8 cellular contexts compared by ENCODE assay signal in the genomic region with DNA sequence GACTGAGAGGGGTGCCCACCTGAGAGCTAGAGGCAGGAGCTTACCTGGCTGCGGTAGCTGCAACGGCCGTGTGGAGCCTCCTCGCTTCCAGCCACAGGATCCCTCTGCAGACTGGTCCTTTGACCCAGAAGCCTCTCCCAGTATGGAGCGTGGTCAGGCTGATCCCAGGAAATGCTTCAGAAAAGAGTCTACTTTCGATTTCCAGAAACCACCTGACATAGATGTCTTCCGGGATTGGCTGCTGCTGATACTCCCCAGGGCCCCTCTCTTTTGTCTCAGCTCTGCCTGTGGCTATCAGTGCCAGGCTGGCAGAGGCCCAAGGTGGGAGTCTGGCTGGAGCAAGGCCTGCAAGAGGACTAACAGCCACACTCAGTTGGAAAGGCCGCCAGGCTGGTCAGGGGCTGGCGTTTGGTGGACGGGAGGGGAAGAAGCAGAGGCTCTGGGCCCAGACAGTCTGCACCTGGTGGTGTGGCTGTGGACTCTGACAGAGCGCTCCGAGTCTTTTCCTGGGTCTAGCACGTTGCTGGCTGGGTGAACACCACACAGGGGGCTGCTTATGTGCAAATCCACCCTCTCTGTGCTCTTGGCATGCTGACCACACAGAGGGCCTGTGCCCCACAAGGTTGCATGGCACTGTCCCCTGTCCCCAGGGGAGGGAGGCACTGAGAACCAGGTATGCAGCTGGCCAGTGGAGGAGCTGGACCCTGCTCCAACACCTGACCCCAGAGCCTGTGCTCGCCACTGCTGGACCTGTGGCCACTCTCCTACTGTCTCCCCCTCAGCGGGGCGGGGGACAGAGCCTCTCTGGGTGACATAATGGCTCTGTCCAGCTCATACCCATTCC. TPM values are rescaled to one million over a fixed set of nuclear protein-coding genes. Genes with fewer than 3 reads are reported as not detected.
DNase-seq lines count a peak whose midpoint lies in the region; ATAC-seq, FAIRE-seq and TF ChIP-seq lines count a peak whose summit lies in the region.

A gene with protein sequence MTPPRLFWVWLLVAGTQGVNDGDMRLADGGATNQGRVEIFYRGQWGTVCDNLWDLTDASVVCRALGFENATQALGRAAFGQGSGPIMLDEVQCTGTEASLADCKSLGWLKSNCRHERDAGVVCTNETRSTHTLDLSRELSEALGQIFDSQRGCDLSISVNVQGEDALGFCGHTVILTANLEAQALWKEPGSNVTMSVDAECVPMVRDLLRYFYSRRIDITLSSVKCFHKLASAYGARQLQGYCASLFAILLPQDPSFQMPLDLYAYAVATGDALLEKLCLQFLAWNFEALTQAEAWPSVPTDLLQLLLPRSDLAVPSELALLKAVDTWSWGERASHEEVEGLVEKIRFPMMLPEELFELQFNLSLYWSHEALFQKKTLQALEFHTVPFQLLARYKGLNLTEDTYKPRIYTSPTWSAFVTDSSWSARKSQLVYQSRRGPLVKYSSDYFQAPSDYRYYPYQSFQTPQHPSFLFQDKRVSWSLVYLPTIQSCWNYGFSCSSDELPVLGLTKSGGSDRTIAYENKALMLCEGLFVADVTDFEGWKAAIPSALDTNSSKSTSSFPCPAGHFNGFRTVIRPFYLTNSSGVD (minus strand): TSS at position 144 of the 844 bp plus-strand sequence. CDS start 2,732 bp downstream, outside the sequence.

- peaks cover 55% of the 10 kb centered on the region for H3K4me1 ChIP-seq in HepG2 (ENCODE audit: insufficient read depth, low read length)

- H4K20me1 ChIP-seq in HepG2 (ENCODE audit: insufficient read depth, low read length) = peaks cover 14% of the 10 kb centered on the region; the same call in 1 of the 2 replicates

- peak within 1 kb of the TSS; percentile 29 to 76 (median 56) for H3K4me3 ChIP-seq in dorsolateral prefrontal cortex
- peak within 1 kb of the TSS; percentile 73 to 84 (median 81) for H3K4me3 ChIP-seq in HepG2 (replicated peaks in 1 of 3; ENCODE audit: insufficient read depth in 1 of 3, low read depth in 2 of 3, low read length in 3 of 3)

- WGBS in HepG2 (ENCODE audit: low lambda C conversion rate) = 0% methylated on average over 13 of the region's 16 CpGs

- peak within 1 kb of the TSS; percentile 90 for H3K9ac ChIP-seq in HepG2 (ENCODE audit: insufficient read depth, low read depth, low read length)

- POLR2A ChIA-PET in HepG2 (lab: Yijun Ruan, JAX) = interaction anchor here (0.6 to 4.6 kb wide), 33 partner anchors 9 to 857 kb away, joined by 3 to 51 read pairs (median 5); a partner anchor contains a TSS

- intact Hi-C loops in dorsolateral prefrontal cortex (cut with DNase I) (no loop called here), HepG2 (cut with micrococcal nuclease; ENCODE audit: unreplicated experiment) (loop anchor here (2.0 kb wide), 1 partner anchor 29 kb away; a partner anchor contains a TSS)

- peak within 1 kb of the TSS; percentile 96 for H3K4me2 ChIP-seq in HepG2 (ENCODE audit: low read depth, low read length)

- TF ChIP-seq POLR2A in HepG2 (IDR thresholded peaks at IDR 0.05; ENCODE audit: insufficient read depth in 1 of 2, low read depth in 2 of 2, low read length in 2 of 2) = peak; percentile 97 to 98

- no peak within 1 kb of the TSS for H2AFZ ChIP-seq in HepG2 (ENCODE audit: low read length)

- no peaks in the 10 kb centered on the region for H3K27me3 ChIP-seq in dorsolateral prefrontal cortex
- H3K27me3 ChIP-seq in HepG2 (ENCODE audit: control insufficient read depth in 1 of 2, insufficient read depth in 2 of 2, low read length in 2 of 2) = no peaks in the 10 kb centered on the region; a peak in 1 of 5 replicates

- CTCF ChIA-PET in HepG2 (lab: Yijun Ruan, JAX; ENCODE audit: low intra/inter-chr PET ratio, low total read pairs) = interaction anchor here (0.9 kb wide), 1 partner anchor 9 kb away, joined by 4 read pairs; no protein-coding TSS in a partner anchor

- H3K27ac ChIP-seq in VCaP = peak within 1 kb of the TSS; percentile 78
- H3K27ac ChIP-seq in dorsolateral prefrontal cortex = peak within 1 kb of the TSS; percentile 41 to 95 (median 86)
- H3K27ac ChIP-seq in HepG2 (ENCODE audit: extremely low read length, insufficient read depth, low read length) = peak within 1 kb of the TSS; percentile 88

- peak; percentile 92 for ATAC-seq in HepG2
- peak; percentile 58 for ATAC-seq in stimulated activated naive CD8-positive, alpha-beta T cell treated with anti-CD3 and anti-CD28 coated beads, Interleukin-15, Interleukin-2, amounts not matched to agents 100 U/mL and 50 U/mL, for 24 hours
- ATAC-seq in HG02678 (IDR thresholded peaks at IDR 0.05; ENCODE audit: unreplicated experiment) = no peak
- ATAC-seq in HG02623 (IDR thresholded peaks at IDR 0.05; ENCODE audit: unreplicated experiment) = no peak

- FAIRE-seq in HepG2 (lab: Jason Lieb, UNC) = peak; percentile 100

- DNase-seq in DMS 273 (lab: John Stamatoyannopoulos, UW; ENCODE audit: unreplicated experiment) = peak; percentile 92
- DNase-seq in NCI-H1417 (lab: John Stamatoyannopoulos, UW) = peak; percentile 81 to 95 (median 91)
- DNase-seq in dorsolateral prefrontal cortex = peak; percentile 46 to 88 (median 80)
- peak; percentile 97 for DNase-seq in HepG2 (ENCODE audit: low spot score)
- peak; percentile 28 for DNase-seq in stimulated activated naive CD8-positive, alpha-beta T cell treated with anti-CD3 and anti-CD28 coated beads, Interleukin-15, Interleukin-2, amounts not matched to agents 100 U/mL and 50 U/mL, for 24 hours

- no peak; the same call in 1 of the 2 replicates for TF ChIP-seq RAD21 in HepG2 (CRISPR knock-in tag; IDR thresholded peaks at IDR 0.05)

- peaks cover 6 to 27% of the 10 kb centered on the region in 2 experiments for H3K36me3 ChIP-seq in HepG2 (replicated peaks in 1 of 2; ENCODE audit: control insufficient read depth in 1 of 2, insufficient read depth in 2 of 2, low read length in 2 of 2)

- no peak for TF ChIP-seq EP300 in HepG2 (IDR thresholded peaks at IDR 0.05; ENCODE audit: low read depth in 2 of 2, low read length in 2 of 2)
- TF ChIP-seq EP300 in HepG2 (CRISPR knock-in tag; IDR thresholded peaks at IDR 0.05; ENCODE audit: borderline replicate concordance) = no peak

- BruUV-seq in HepG2 (replicated peaks; lab: Mats Ljungman, UMichigan) = TSS peak; percentile 99

- TF ChIP-seq CTCF in VCaP (conservative IDR thresholded peaks at IDR 0.05) (no peak), dorsolateral prefrontal cortex (IDR thresholded peaks at IDR 0.05 in 54 of 56, conservative IDR thresholded peaks at IDR 0.05 in 2 of 56; ENCODE audit: low read depth in 1 of 56, partially characterized antibody in 56 of 56) (peak in 9 of 56 donors; percentile 7 to 35 (median 24)), HepG2 (CRISPR knock-in tag; IDR thresholded peaks at IDR 0.05) (peak; percentile 38)

- H3K9me3 ChIP-seq in HepG2 (ENCODE audit: low read length) = no peaks in the 10 kb centered on the region

- H3K79me2 ChIP-seq in HepG2 (ENCODE audit: insufficient read depth, low read length) = peaks cover 23% of the 10 kb centered on the region

- in situ Hi-C loops in HepG2 (cut with HindIII; ENCODE audit: extremely low pct_ligation_motif_present, low pct_unique_long_range_greater_than_20kb) = no loop called here

TF ChIP-seq in HepG2, 621 proteins besides CTCF, POLR2A, EP300 and RAD21 (continues in another document):
- no peak for TF ChIP-seq GTF2F1 (IDR thresholded peaks at IDR 0.05; ENCODE audit: low read length)
- TF ChIP-seq ZNF296 (CRISPR knock-in tag; conservative IDR thresholded peaks at IDR 0.05) = peak; percentile 97
- TF ChIP-seq TEAD3 (CRISPR knock-in tag; optimal IDR thresholded peaks at IDR 0.05; ENCODE audit: borderline replicate concordance) = peak; percentile 82
- no peak for TF ChIP-seq RFX3 (CRISPR knock-in tag; IDR thresholded peaks at IDR 0.05)
- no peak for TF ChIP-seq CREB1 (IDR thresholded peaks at IDR 0.05)
- TF ChIP-seq CREB1 (CRISPR knock-in tag; IDR thresholded peaks at IDR 0.05) = no peak
- TF ChIP-seq SATB2 (CRISPR knock-in tag; IDR thresholded peaks at IDR 0.05) = no peak
- no peak for TF ChIP-seq PRPF4 (IDR thresholded peaks at IDR 0.05; ENCODE audit: low read depth, low read length, poor library complexity, severe bottlenecking)
- TF ChIP-seq ZNF468 (CRISPR knock-in tag; IDR thresholded peaks at IDR 0.05) = 0 out of 2 replicates have a peak, but pooled peaks have one; percentile 75
- TF ChIP-seq ZNF121 (CRISPR knock-in tag; IDR thresholded peaks at IDR 0.05) = 0 out of 2 replicates have a peak, but pooled peaks have one; percentile 0
- no peak for TF ChIP-seq ZNF570 (CRISPR knock-in tag; IDR thresholded peaks at IDR 0.05; ENCODE audit: borderline replicate concordance)
- no peak; the same call in 1 of the 2 replicates for TF ChIP-seq ZFP90 (CRISPR knock-in tag; IDR thresholded peaks at IDR 0.05; ENCODE audit: borderline replicate concordance)
- TF ChIP-seq ZNF543 (CRISPR knock-in tag; IDR thresholded peaks at IDR 0.05) = peak; percentile 9; the same call in 1 of the 2 replicates
- TF ChIP-seq CEBPB (IDR thresholded peaks at IDR 0.05; ENCODE audit: borderline replicate concordance, low read depth, low read length) = no peak

RNA-seq across cellular contexts. Expression of the gene that starts here (rescaled TPM):
- total RNA-seq in dorsolateral prefrontal cortex (100 to 1,000 TPM in 25 of 120 experiments, 10 to 100 TPM in 95; 31.2 to 256 (median 75.8) TPM), HepG2 (2016; rRNA removed; fragmentation: Illumina TruSeq; extraction: Trizol) (116 and 332 TPM in 2 replicates)
- total RNA-seq in HepG2 (2016; cell fraction: cytosol; rRNA removed; fragmentation: Illumina TruSeq; extraction: Trizol; ENCODE audit: low read depth) = 62.3 and 63.4 TPM in 2 replicates
- 116 and 342 TPM in 2 replicates for total RNA-seq in HepG2 (2016; cell fraction: insoluble cytoplasmic fraction; rRNA removed; fragmentation: Illumina TruSeq; extraction: Trizol)
- total RNA-seq in HepG2 (2016; cell fraction: membrane; rRNA removed; fragmentation: Illumina TruSeq; extraction: Trizol) = 57.6 and 60.1 TPM in 2 replicates
- total RNA-seq in HepG2 (2016; cell fraction: nucleus; rRNA removed; fragmentation: Illumina TruSeq; extraction: Trizol) = 311 and 384 TPM in 2 replicates
- 137 and 185 TPM in 2 replicates for polyA plus RNA-seq in HepG2 (2011; rRNA removed)
- polyA plus RNA-seq in HepG2 (2011; cell fraction: cytosol; rRNA removed) = 89.4 and 111 TPM in 2 replicates
- polyA plus RNA-seq in HepG2 (2011; cell fraction: nucleus; rRNA removed) = 667 and 704 TPM in 2 replicates
- polyA plus RNA-seq in HepG2 (2012) = 341 and 458 TPM in 2 replicates
- polyA plus RNA-seq in HepG2 (2016; cell fraction: cytosol; fragmentation: Illumina TruSeq; extraction: Trizol; ENCODE audit: low read depth) = 36.8 and 37.2 TPM in 2 replicates
- polyA plus RNA-seq in HepG2 (2016; cell fraction: insoluble cytoplasmic fraction; fragmentation: Illumina TruSeq; extraction: Trizol; ENCODE audit: low read depth) = 103 and 140 TPM in 2 replicates
- polyA plus RNA-seq in HepG2 (2016; cell fraction: membrane; fragmentation: Illumina TruSeq; extraction: Trizol; ENCODE audit: low read depth) = 41.5 and 48.5 TPM in 2 replicates
- 669 and 711 TPM in 2 replicates for polyA plus RNA-seq in HepG2 (2016; cell fraction: nucleus; fragmentation: Illumina TruSeq; extraction: Trizol; ENCODE audit: insufficient read depth, low read depth)
- polyA minus RNA-seq in HepG2 (2011; rRNA and poly(A)+ RNA removed; ENCODE audit: low replicate concordance) = 165 and 565 TPM in 2 replicates
- 316 and 377 TPM in 2 replicates for polyA minus RNA-seq in HepG2 (2011; cell fraction: cytosol; rRNA and poly(A)+ RNA removed)
- 112 and 148 TPM in 2 replicates for polyA minus RNA-seq in HepG2 (2011; cell fraction: nucleus; rRNA and poly(A)+ RNA removed)

Comparison
In these comparisons a context has a peak if more than half of its experiments do, and no peak if none do; other contexts are left out.
1. DNase-seq: peak in every context shown above with its lines; median percentile 97 in HepG2; 92 in DMS 273; 91 in NCI-H1417; 80 in dorsolateral prefrontal cortex; 28 in stimulated activated naive CD8-positive, alpha-beta T cell treated with anti-CD3 and anti-CD28 coated beads, Interleukin-15, Interleukin-2, amounts not matched to agents 100 U/mL and 50 U/mL, for 24 hours.
2. ATAC-seq: peak in HepG2 (single experiment) and stimulated activated naive CD8-positive, alpha-beta T cell treated with anti-CD3 and anti-CD28 coated beads, Interleukin-15, Interleukin-2, amounts not matched to agents 100 U/mL and 50 U/mL, for 24 hours (single experiment); none in HG02678 (single experiment) and HG02623 (single experiment).
3. Peak in every context shown above with its lines, with median percentiles within 50 percentile points of each other: H3K27ac ChIP-seq.